Comparison of ENCODE assay signal across 8 cellular contexts in the genomic region with DNA sequence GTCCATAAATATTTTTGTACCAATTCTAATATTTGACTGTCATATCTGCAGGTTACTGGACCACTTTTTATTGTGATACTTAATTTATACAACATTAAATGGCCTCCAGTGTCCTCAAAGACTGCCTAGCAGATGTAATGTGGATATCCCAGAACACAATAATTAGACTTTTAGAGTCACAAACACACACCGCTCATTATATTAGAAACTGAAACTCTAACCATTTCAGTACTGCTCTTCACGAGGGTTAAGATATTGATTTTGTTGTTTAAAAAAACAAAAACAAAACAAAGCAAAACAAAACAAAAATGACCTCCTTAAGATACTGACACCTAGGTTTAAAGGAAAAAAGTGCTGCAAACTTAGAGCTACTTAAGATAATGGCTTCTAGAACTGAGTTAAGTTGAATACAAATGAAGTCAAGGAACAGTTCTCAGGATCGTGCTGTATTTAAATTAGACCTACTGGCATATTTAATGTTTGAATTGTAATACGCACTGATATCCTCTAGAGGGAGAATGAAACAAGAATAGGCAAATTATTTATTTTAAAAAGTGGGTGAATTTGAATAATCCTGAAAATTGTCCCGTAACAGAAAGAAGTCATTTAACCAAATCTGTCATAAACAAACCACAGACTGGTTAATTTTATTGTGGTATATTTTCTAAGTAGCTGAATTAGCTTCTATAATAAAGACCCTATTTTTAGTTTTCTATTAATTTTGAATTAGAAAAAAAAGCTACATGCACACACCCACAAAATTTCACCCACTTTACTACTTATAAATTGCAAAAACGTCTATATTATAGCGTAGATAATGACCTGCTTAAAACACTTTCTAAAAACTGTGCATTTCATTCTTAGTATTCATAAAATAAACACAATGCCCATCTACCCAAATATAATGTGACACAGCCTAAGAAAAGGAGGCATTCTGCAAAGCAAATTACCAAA.
DNase-seq lines count a peak whose midpoint lies in the region; ATAC-seq and TF ChIP-seq lines count a peak whose summit lies in the region.

No MANE protein-coding gene starts in this region.

- no peaks in the 10 kb centered on the region for H3K36me3 ChIP-seq in OCI-LY1 (ENCODE audit: insufficient read depth, low read length)
- H3K36me3 ChIP-seq in right lobe of liver, result no peaks in the 10 kb centered on the region

- peak overlapping the region; percentile 62 for H3K27ac Mint-ChIP-seq in activated naive CD4-positive, alpha-beta T cell treated with anti-CD3 and anti-CD28 coated beads, Interleukin-2, amount 10 ng/mL, durations not matched to agents 7 days and 5 days

- H3K9me3 ChIP-seq in OCI-LY1 (ENCODE audit: low read length) (no peaks in the 10 kb centered on the region), right lobe of liver (no peaks in the 10 kb centered on the region)

- H3K4me2 ChIP-seq in OCI-LY1 (ENCODE audit: low read length), result no peak overlapping the region

- intact Hi-C loops in right lobe of liver (cut with DNase I), result no loop called here

- CTCF ChIA-PET in activated naive CD4-positive, alpha-beta T cell treated with anti-CD3 and anti-CD28 coated beads, Interleukin-2, amount 10 ng/mL, durations not matched to agents 7 days and 5 days (lab: Charles Lee), result interaction anchor here (0.7 to 2.4 kb wide), 7 partner anchors 9 to 566 kb away, joined by 3 to 8 read pairs (median 6); no protein-coding TSS in a partner anchor

- TF ChIP-seq CTCF in OCI-LY1 (IDR thresholded peaks at IDR 0.05; ENCODE audit: low read length) (peak; percentile 40; the same call in 1 of the 2 replicates), right lobe of liver (IDR thresholded peaks at IDR 0.05) (peak; percentile 57 to 68 (median 65))

- no peaks in the 10 kb centered on the region for H3K27me3 Mint-ChIP-seq in activated naive CD4-positive, alpha-beta T cell treated with anti-CD3 and anti-CD28 coated beads, Interleukin-2, amount 10 ng/mL, durations not matched to agents 7 days and 5 days

- H3K4me3 ChIP-seq in OCI-LY1 (ENCODE audit: low read depth, low read length, poor library complexity, severe bottlenecking) (no peak overlapping the region), right lobe of liver (peak overlapping the region in 2 of 3 donors; percentile 33 to 34)

- H4K20me1 ChIP-seq in OCI-LY1 (ENCODE audit: insufficient read depth, low read length), result no peaks in the 10 kb centered on the region

- no peaks in the 10 kb centered on the region for H3K4me1 ChIP-seq in OCI-LY1 (ENCODE audit: insufficient read depth, low read length, severe bottlenecking)
- no peaks in the 10 kb centered on the region for H3K4me1 ChIP-seq in right lobe of liver

- no peak overlapping the region for H3K27ac ChIP-seq in OCI-LY1 (ENCODE audit: low read depth, low read length, poor library complexity, severe bottlenecking)
- H3K27ac ChIP-seq in right lobe of liver, result no peak overlapping the region

- peaks cover 8% of the 10 kb centered on the region for H3K4me1 Mint-ChIP-seq in activated naive CD4-positive, alpha-beta T cell treated with anti-CD3 and anti-CD28 coated beads, Interleukin-2, amount 10 ng/mL, durations not matched to agents 7 days and 5 days

- WGBS in right lobe of liver (ENCODE audit: insufficient coverage, low coverage, low lambda C conversion rate, missing lambda C conversion rate), result 3% methylated on average over 7 of the region's 7 CpGs

- no peaks in the 10 kb centered on the region for H3K9me3 Mint-ChIP-seq in activated naive CD4-positive, alpha-beta T cell treated with anti-CD3 and anti-CD28 coated beads, Interleukin-2, amount 10 ng/mL, durations not matched to agents 7 days and 5 days

- H3F3A ChIP-seq in OCI-LY1 (ENCODE audit: insufficient read depth, low read length), result no peaks in the 10 kb centered on the region

- TF ChIP-seq POLR2A in right lobe of liver (IDR thresholded peaks at IDR 0.05), result no peak

- no peaks in the 10 kb centered on the region for H3K36me3 Mint-ChIP-seq in activated naive CD4-positive, alpha-beta T cell treated with anti-CD3 and anti-CD28 coated beads, Interleukin-2, amount 10 ng/mL, durations not matched to agents 7 days and 5 days

- ATAC-seq in HG02943 (IDR thresholded peaks at IDR 0.05; ENCODE audit: low read depth, unreplicated experiment) (peak; percentile 70), right lobe of liver (peak; percentile 86 to 94 (median 88)), GM18502 (IDR thresholded peaks at IDR 0.05; ENCODE audit: poor library complexity, unreplicated experiment) (no peak)

- H2AFZ ChIP-seq in OCI-LY1 (ENCODE audit: low read length), result no peak overlapping the region

- DNase-seq in activated naive CD4-positive, alpha-beta T cell treated with anti-CD3 and anti-CD28 coated beads, Interleukin-2, amount 10 ng/mL, durations not matched to agents 7 days and 5 days, result no peak
- DNase-seq in activated naive CD4-positive, alpha-beta T cell treated with Interleukin-2 at 50 U/mL for 16 hours, result no peak
- DNase-seq in cerebellum (ENCODE audit: low spot score) (peak; percentile 26), right lobe of liver (no peak), HPDE6-E6E7 (ENCODE audit: extremely low spot score) (no peak)

- H3K9ac ChIP-seq in OCI-LY1 (ENCODE audit: low read length), result no peak overlapping the region

- no peaks in the 10 kb centered on the region for H3K79me2 ChIP-seq in OCI-LY1 (ENCODE audit: insufficient read depth, low read length)

- H3K27me3 ChIP-seq in OCI-LY1 (ENCODE audit: insufficient read depth, low read length) (no peaks in the 10 kb centered on the region), right lobe of liver (no peaks in the 10 kb centered on the region)

- no peaks in the 10 kb centered on the region for H3K9me2 ChIP-seq in OCI-LY1 (ENCODE audit: low read depth, low read length)

- peak overlapping the region; percentile 63 for H3K4me3 Mint-ChIP-seq in activated naive CD4-positive, alpha-beta T cell treated with anti-CD3 and anti-CD28 coated beads, Interleukin-2, amount 10 ng/mL, durations not matched to agents 7 days and 5 days
